Comparison of ENCODE assay signal across 9 cellular contexts in the genomic region with DNA sequence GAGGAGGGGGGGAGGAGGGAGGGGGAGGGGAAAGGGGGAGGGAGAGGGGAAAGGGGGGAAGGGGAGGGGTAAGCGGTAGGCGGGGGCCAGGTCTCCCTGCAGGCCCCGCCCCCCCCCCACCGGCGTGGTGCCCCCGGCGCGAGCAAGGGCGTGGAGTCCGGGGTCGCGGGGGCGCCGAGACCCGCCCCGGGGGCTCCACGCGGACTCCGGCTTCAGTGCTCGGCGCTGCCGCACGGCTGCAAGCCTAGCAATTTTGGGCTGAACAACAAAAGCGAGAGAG. TPM values are rescaled to one million over a fixed set of nuclear protein-coding genes. Genes with fewer than 3 reads are reported as not detected.
A peak's percentile ranks its signal among the peaks of the same experiment; 100 is the strongest.
DNase-seq lines count a peak whose midpoint lies in the region; ATAC-seq, FAIRE-seq and TF ChIP-seq lines count a peak whose summit lies in the region.
"Had no signal": no experiment of that assay in that cellular context is flagged by ENCODE, and none has a peak within 500 bp of the region (broad histone marks: within the 10 kb centered on the region; RNA-seq: fewer than 3 reads in every experiment).

No MANE protein-coding gene starts in this region.

- intact Hi-C loops in left ventricle myocardium inferior (cut with micrococcal nuclease): loop anchor here (5.0 kb wide), 1 partner anchor 473 kb away; no protein-coding TSS in a partner anchor

- H3K27me3 ChIP-seq in left ventricle myocardium inferior (ENCODE audit: low read depth) (no peaks in the 10 kb centered on the region), skeletal muscle tissue (ENCODE audit: control insufficient read depth in 3 of 3, insufficient read depth in 3 of 3, low read length in 3 of 3) (peaks cover 0 to under 1% (median 0%) of the 10 kb centered on the region in 3 donors)

- H3K27ac ChIP-seq in left ventricle myocardium inferior (replicated peaks) (peak overlapping the region; percentile 95), skeletal muscle tissue (ENCODE audit: low read depth, low read length) (peak overlapping the region; percentile 79)

- TF ChIP-seq CTCF in WTC11 (IDR thresholded peaks at IDR 0.05) (no peak), left ventricle myocardium inferior (IDR thresholded peaks at IDR 0.05; ENCODE audit: borderline replicate concordance) (no peak)

- H3K9ac ChIP-seq in skeletal muscle tissue (ENCODE audit: low read depth in 1 of 3, low read length in 3 of 3): peak overlapping the region; percentile 79 to 91 (median 82)

- no peaks in the 10 kb centered on the region for H3K9me3 Mint-ChIP-seq in WTC11

- FAIRE-seq in HTR-8/SVneo (lab: Jason Lieb, UNC): no peak
- FAIRE-seq: islet of Langerhans had no signal

- peak overlapping the region; percentile 33 for H3K4me3 Mint-ChIP-seq in WTC11

- H3K4me1 ChIP-seq in left ventricle myocardium inferior (peaks cover 52% of the 10 kb centered on the region), skeletal muscle tissue (ENCODE audit: control insufficient read depth in 3 of 3, insufficient read depth in 3 of 3, low read length in 3 of 3) (peaks cover 30 to 42% (median 36%) of the 10 kb centered on the region in 3 donors)

- CTCF ChIA-PET in WTC11 (lab: Charles Lee): interaction anchor here (1.6 to 5.1 kb wide), 6 partner anchors 13 to 478 kb away, joined by 7 to 35 read pairs (median 16); no protein-coding TSS in a partner anchor

- H3K9me3 ChIP-seq in left ventricle myocardium inferior (replicated peaks) (no peaks in the 10 kb centered on the region), skeletal muscle tissue (ENCODE audit: control insufficient read depth in 3 of 3, low read length in 3 of 3) (no peaks in the 10 kb centered on the region)

- no peak for DNase-seq in WTC11 (ENCODE audit: low spot score)
- no peak for DNase-seq in left ventricle myocardium inferior
- no peak for DNase-seq in HTR-8/SVneo (ENCODE audit: insufficient read length, low spot score)
- no peak for DNase-seq in NCI-H146 treated with DMSO at 0.1 percent for 48 hours (lab: John Stamatoyannopoulos, UW; ENCODE audit: unreplicated experiment)
- no peak for DNase-seq in Ammon's horn (ENCODE audit: low spot score)

- peaks cover 24% of the 10 kb centered on the region for H3K4me1 Mint-ChIP-seq in WTC11

- peak overlapping the region; percentile 78 for H3K4me3 ChIP-seq in left ventricle myocardium inferior
- H3K4me3 ChIP-seq in skeletal muscle tissue (ENCODE audit: low read length in 3 of 3): peak overlapping the region in 2 of 3 donors; percentile 81 to 82

- H3K36me3 Mint-ChIP-seq in WTC11: no peaks in the 10 kb centered on the region

- H3K27ac Mint-ChIP-seq in WTC11: no peak overlapping the region

- no peaks in the 10 kb centered on the region for H3K36me3 ChIP-seq in left ventricle myocardium inferior
- H3K36me3 ChIP-seq in skeletal muscle tissue (ENCODE audit: control insufficient read depth in 3 of 3, insufficient read depth in 3 of 3, low read length in 3 of 3): no peaks in the 10 kb centered on the region

- peaks cover 11% of the 10 kb centered on the region for H3K27me3 Mint-ChIP-seq in WTC11 (ENCODE audit: low read depth)

- POLR2A ChIA-PET in WTC11 (lab: Charles Lee): no interaction called here

- ATAC-seq in GM18909 (IDR thresholded peaks at IDR 0.05; ENCODE audit: poor library complexity, unreplicated experiment): peak; percentile 11
- no peak for ATAC-seq in WTC11
- no peak for ATAC-seq in GM18861 (IDR thresholded peaks at IDR 0.05; ENCODE audit: unreplicated experiment)

TF ChIP-seq in WTC11, 78 proteins besides CTCF, POLR2A, EP300 and RAD21:
- TF ChIP-seq ZNF671 (CRISPR knock-in tag; IDR thresholded peaks at IDR 0.05) (no peak), TCF7 (CRISPR knock-in tag; IDR thresholded peaks at IDR 0.05; ENCODE audit: low read depth) (no peak), EMX1 (CRISPR knock-in tag; IDR thresholded peaks at IDR 0.05) (no peak), ETV6 (CRISPR knock-in tag; IDR thresholded peaks at IDR 0.05) (no peak), NFYB (CRISPR knock-in tag; conservative IDR thresholded peaks at IDR 0.05; ENCODE audit: low read depth) (no peak), GABPB1 (CRISPR knock-in tag; IDR thresholded peaks at IDR 0.05) (no peak), OVOL2 (CRISPR knock-in tag; IDR thresholded peaks at IDR 0.05; ENCODE audit: borderline replicate concordance) (no peak), GRHL2 (CRISPR knock-in tag; IDR thresholded peaks at IDR 0.05; ENCODE audit: insufficient replicate concordance, severe bottlenecking) (no peak), ESRRA (CRISPR knock-in tag; IDR thresholded peaks at IDR 0.05; ENCODE audit: borderline replicate concordance) (no peak), ZNF263 (CRISPR knock-in tag; IDR thresholded peaks at IDR 0.05; ENCODE audit: low read depth) (no peak), SP1 (CRISPR knock-in tag; conservative IDR thresholded peaks at IDR 0.05) (no peak), FOXP1 (CRISPR knock-in tag; IDR thresholded peaks at IDR 0.05; ENCODE audit: borderline replicate concordance) (no peak), ZNF396 (CRISPR knock-in tag; IDR thresholded peaks at IDR 0.05; ENCODE audit: borderline replicate concordance) (no peak), IRF2 (CRISPR knock-in tag; IDR thresholded peaks at IDR 0.05; ENCODE audit: borderline replicate concordance, low read depth) (no peak)
- TF ChIP-seq, protein P1, sequence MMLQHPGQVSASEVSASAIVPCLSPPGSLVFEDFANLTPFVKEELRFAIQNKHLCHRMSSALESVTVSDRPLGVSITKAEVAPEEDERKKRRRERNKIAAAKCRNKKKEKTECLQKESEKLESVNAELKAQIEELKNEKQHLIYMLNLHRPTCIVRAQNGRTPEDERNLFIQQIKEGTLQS (CRISPR knock-in tag; conservative IDR thresholded peaks at IDR 0.05): no peak
- TF ChIP-seq, protein P2, sequence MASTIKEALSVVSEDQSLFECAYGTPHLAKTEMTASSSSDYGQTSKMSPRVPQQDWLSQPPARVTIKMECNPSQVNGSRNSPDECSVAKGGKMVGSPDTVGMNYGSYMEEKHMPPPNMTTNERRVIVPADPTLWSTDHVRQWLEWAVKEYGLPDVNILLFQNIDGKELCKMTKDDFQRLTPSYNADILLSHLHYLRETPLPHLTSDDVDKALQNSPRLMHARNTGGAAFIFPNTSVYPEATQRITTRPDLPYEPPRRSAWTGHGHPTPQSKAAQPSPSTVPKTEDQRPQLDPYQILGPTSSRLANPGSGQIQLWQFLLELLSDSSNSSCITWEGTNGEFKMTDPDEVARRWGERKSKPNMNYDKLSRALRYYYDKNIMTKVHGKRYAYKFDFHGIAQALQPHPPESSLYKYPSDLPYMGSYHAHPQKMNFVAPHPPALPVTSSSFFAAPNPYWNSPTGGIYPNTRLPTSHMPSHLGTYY (CRISPR knock-in tag; IDR thresholded peaks at IDR 0.05): no peak
- TF ChIP-seq, protein P3, sequence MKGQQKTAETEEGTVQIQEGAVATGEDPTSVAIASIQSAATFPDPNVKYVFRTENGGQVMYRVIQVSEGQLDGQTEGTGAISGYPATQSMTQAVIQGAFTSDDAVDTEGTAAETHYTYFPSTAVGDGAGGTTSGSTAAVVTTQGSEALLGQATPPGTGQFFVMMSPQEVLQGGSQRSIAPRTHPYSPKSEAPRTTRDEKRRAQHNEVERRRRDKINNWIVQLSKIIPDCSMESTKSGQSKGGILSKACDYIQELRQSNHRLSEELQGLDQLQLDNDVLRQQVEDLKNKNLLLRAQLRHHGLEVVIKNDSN (CRISPR knock-in tag; IDR thresholded peaks at IDR 0.05): no peak
- TF ChIP-seq, protein P4, sequence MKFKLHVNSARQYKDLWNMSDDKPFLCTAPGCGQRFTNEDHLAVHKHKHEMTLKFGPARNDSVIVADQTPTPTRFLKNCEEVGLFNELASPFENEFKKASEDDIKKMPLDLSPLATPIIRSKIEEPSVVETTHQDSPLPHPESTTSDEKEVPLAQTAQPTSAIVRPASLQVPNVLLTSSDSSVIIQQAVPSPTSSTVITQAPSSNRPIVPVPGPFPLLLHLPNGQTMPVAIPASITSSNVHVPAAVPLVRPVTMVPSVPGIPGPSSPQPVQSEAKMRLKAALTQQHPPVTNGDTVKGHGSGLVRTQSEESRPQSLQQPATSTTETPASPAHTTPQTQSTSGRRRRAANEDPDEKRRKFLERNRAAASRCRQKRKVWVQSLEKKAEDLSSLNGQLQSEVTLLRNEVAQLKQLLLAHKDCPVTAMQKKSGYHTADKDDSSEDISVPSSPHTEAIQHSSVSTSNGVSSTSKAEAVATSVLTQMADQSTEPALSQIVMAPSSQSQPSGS (CRISPR knock-in tag; IDR thresholded peaks at IDR 0.05; ENCODE audit: borderline replicate concordance, low read depth): no peak
- TF ChIP-seq, protein P5, sequence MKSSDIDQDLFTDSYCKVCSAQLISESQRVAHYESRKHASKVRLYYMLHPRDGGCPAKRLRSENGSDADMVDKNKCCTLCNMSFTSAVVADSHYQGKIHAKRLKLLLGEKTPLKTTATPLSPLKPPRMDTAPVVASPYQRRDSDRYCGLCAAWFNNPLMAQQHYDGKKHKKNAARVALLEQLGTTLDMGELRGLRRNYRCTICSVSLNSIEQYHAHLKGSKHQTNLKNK (CRISPR knock-in tag; IDR thresholded peaks at IDR 0.05): no peak

RNA-seq across cellular contexts. Expression of a gene that starts 10.8 kb away (rescaled TPM):
- total RNA-seq in WTC11 (2021) (0.11 TPM in 1 of 3 replicates, not detected in the others), left ventricle myocardium inferior (not detected), skeletal muscle tissue (not detected)

RNA-seq across cellular contexts. Expression of a gene that starts 15.8 kb away (rescaled TPM):
- 55.4 to 71.1 TPM (median 58.1 TPM) in 3 replicates for total RNA-seq in WTC11 (2021)
- 63.4 TPM for total RNA-seq in left ventricle myocardium inferior
- 18.8 TPM for total RNA-seq in skeletal muscle tissue

RNA-seq across cellular contexts. Expression of a gene that starts 31.8 kb away (rescaled TPM):
- 19.3 to 20.0 TPM (median 19.7 TPM) in 3 replicates for total RNA-seq in WTC11 (2021)
- 9.0 TPM for total RNA-seq in left ventricle myocardium inferior
- total RNA-seq in skeletal muscle tissue: 4.2 TPM

RNA-seq across cellular contexts. Expression of a gene that starts 55.3 kb away (rescaled TPM):
- total RNA-seq in WTC11 (2021): 6.9 to 10.7 TPM (median 8.2 TPM) in 3 replicates
- 0.85 TPM for total RNA-seq in left ventricle myocardium inferior
- total RNA-seq in skeletal muscle tissue: 3.1 TPM
